11 cellular contexts compared by ENCODE assay signal in genomic region chr6:44342489-44342888, GRCh38. TPM values are rescaled to one million over a fixed set of nuclear protein-coding genes. Genes with fewer than 3 reads are reported as not detected.
DNase-seq lines count a peak whose midpoint lies in the region; ATAC-seq, FAIRE-seq and TF ChIP-seq lines count a peak whose summit lies in the region.
"Had no signal": no experiment of that assay in that cellular context is flagged by ENCODE, and none has a peak within 500 bp of the region (broad histone marks: within the 10 kb centered on the region; RNA-seq: fewer than 3 reads in every experiment).

TSS of gene SPATS1 (plus strand) at chr6:44342650. CDS start at chr6:44343096, 446 bp downstream.

- no peaks in the 10 kb centered on the region for H3K4me1 ChIP-seq in ascending aorta
- H3K4me1 ChIP-seq in keratinocyte (ENCODE audit: control insufficient read depth, extremely low read depth, insufficient read depth, low read length) = no peaks in the 10 kb centered on the region
- H3K4me1 ChIP-seq in testis = peaks cover 14% of the 10 kb centered on the region

- no peak within 1 kb of the TSS for H3K27ac ChIP-seq in ascending aorta
- H3K27ac ChIP-seq in keratinocyte (ENCODE audit: control insufficient read depth, insufficient read depth, low read length) = no peak within 1 kb of the TSS
- no peak within 1 kb of the TSS for H3K27ac ChIP-seq in testis

- dilution Hi-C loops in keratinocyte (cut with MboI; ENCODE audit: extremely low pct_ligation_motif_present, low sequenced_read_pairs) = no loop called here

- FAIRE-seq in keratinocyte (lab: Jason Lieb, UNC) = no peak
- FAIRE-seq in D721Med (lab: Jason Lieb, UNC) = no peak
- FAIRE-seq: endometrium had no signal

- H3K9ac ChIP-seq in keratinocyte (ENCODE audit: control insufficient read depth, extremely low read depth, insufficient read depth, low read length) = no peak within 1 kb of the TSS

- H3K36me3 ChIP-seq in ascending aorta (no peaks in the 10 kb centered on the region), keratinocyte (ENCODE audit: control insufficient read depth in 2 of 2, extremely low read depth in 1 of 2, insufficient read depth in 2 of 2, low read length in 2 of 2) (no peaks in the 10 kb centered on the region), testis (ENCODE audit: low read depth, missing control alignments) (no peaks in the 10 kb centered on the region)

- no peaks in the 10 kb centered on the region for H4K20me1 ChIP-seq in keratinocyte (ENCODE audit: control insufficient read depth, extremely low read depth, insufficient read depth, low read length)

- H3K79me2 ChIP-seq in keratinocyte (ENCODE audit: control insufficient read depth, insufficient read depth, low read length) = no peaks in the 10 kb centered on the region

- DNase-seq in NOMO-1 (lab: John Stamatoyannopoulos, UW; ENCODE audit: unreplicated experiment in 2 of 2) (peak; percentile 8 to 17), NOMO-1 treated with DMSO at 0.1 percent for 48 hours (lab: John Stamatoyannopoulos, UW; ENCODE audit: unreplicated experiment) (no peak), ascending aorta (ENCODE audit: low spot score in 2 of 2) (no peak), keratinocyte (ENCODE audit: low read depth, low spot score) (no peak), testis (peak; percentile 49), D721Med (ENCODE audit: insufficient read length, low spot score) (no peak), NCI-H226 (no peak)
- DNase-seq: activated CD8-positive, alpha-beta memory T cell treated with anti-CD3 and anti-CD28 coated beads, Interleukin-2, amount 50 U/mL, for 48 hours; SHP77 had no signal

- peak within 1 kb of the TSS; percentile 19 for H3K4me2 ChIP-seq in keratinocyte (ENCODE audit: control insufficient read depth, extremely low read depth, insufficient read depth, low read depth, low read length)

- intact Hi-C loops in ascending aorta (cut with DNase I) = no loop called here
- intact Hi-C loops in testis (cut with DNase I; ENCODE audit: low total_unique reads) = no loop called here

- no peak for TF ChIP-seq CTCF in ascending aorta (IDR thresholded peaks at IDR 0.05)
- TF ChIP-seq CTCF in keratinocyte (optimal IDR thresholded peaks at IDR 0.05 in 1 of 3, IDR thresholded peaks at IDR 0.05 in 1 of 3, conservative IDR thresholded peaks at IDR 0.05 in 1 of 3; ENCODE audit: extremely low read depth in 1 of 3, insufficient read depth in 2 of 3, low read length in 3 of 3) = no peak
- no peak for TF ChIP-seq CTCF in testis (IDR thresholded peaks at IDR 0.05)
- no peak for TF ChIP-seq CTCF in D721Med (IDR thresholded peaks at IDR 0.05; ENCODE audit: insufficient read depth, missing control alignments)

- no peak within 1 kb of the TSS for H2AFZ ChIP-seq in keratinocyte (ENCODE audit: control insufficient read depth, low read length)

- H3K27me3 ChIP-seq in ascending aorta (peaks cover 3% of the 10 kb centered on the region), keratinocyte (ENCODE audit: control insufficient read depth, extremely low read depth, insufficient read depth, low read length) (peaks cover 39% of the 10 kb centered on the region), testis (no peaks in the 10 kb centered on the region)

- H3K9me3 ChIP-seq in ascending aorta (no peaks in the 10 kb centered on the region), keratinocyte (ENCODE audit: control insufficient read depth, low read depth, low read length) (no peaks in the 10 kb centered on the region), testis (no peaks in the 10 kb centered on the region)

- H3K9me1 ChIP-seq in keratinocyte (ENCODE audit: control insufficient read depth, extremely low read depth, insufficient read depth, low read length) = no peaks in the 10 kb centered on the region

- H3K4me3 ChIP-seq in ascending aorta (peak within 1 kb of the TSS; percentile 35 to 40), keratinocyte (ENCODE audit: control insufficient read depth in 2 of 3, extremely low read depth in 1 of 3, insufficient read depth in 2 of 3, low read depth in 1 of 3, low read length in 3 of 3) (no peak within 1 kb of the TSS), testis (peak within 1 kb of the TSS; percentile 29 to 41)

- TF ChIP-seq POLR2A in testis (IDR thresholded peaks at IDR 0.05) = no peak

- 1% methylated on average over 10 to 30 of the region's 31 CpGs for WGBS in testis, 2 donors

- no peak for ATAC-seq in GM19452 (IDR thresholded peaks at IDR 0.05; ENCODE audit: unreplicated experiment)

RNA-seq across cellular contexts. Expression of gene SPATS1, which starts in this region (rescaled TPM):
- total RNA-seq in ascending aorta = not detected
- not detected in 3 replicates for polyA plus RNA-seq in keratinocyte
- not detected for polyA plus RNA-seq in keratinocyte (2011; ENCODE audit: low read depth)
- not detected in 2 replicates for polyA plus RNA-seq in keratinocyte (2011; cell fraction: cytosol; rRNA removed)
- not detected in 2 replicates for polyA plus RNA-seq in keratinocyte (2011; cell fraction: nucleus; rRNA removed)
- not detected in 2 replicates for polyA plus RNA-seq in keratinocyte (2012; ENCODE audit: low replicate concordance)
- polyA minus RNA-seq in keratinocyte = not detected in 3 replicates
- polyA minus RNA-seq in keratinocyte (2011; cell fraction: cytosol; rRNA and poly(A)+ RNA removed) = not detected
- polyA minus RNA-seq in keratinocyte (2011; cell fraction: nucleus; rRNA and poly(A)+ RNA removed) = not detected in 2 replicates
- total RNA-seq in testis = 10 to 100 TPM; 10.7 to 13.1 TPM
- 51.7 TPM for polyA plus RNA-seq in testis (ENCODE audit: insufficient read depth, low read depth, low replicate concordance)

Comparison
In these comparisons a context has a peak if more than half of its experiments do, and no peak if none do; other contexts are left out.
1. RNA of gene SPATS1 (total RNA-seq): 10.7 to 13.1 TPM in testis; not detected in ascending aorta (single experiment); every median in the first group is over 10 times any median in the second.
2. RNA of gene SPATS1 (polyA plus RNA-seq): 51.7 TPM in testis (single experiment); not detected in keratinocyte; every median in the first group is over 10 times any median in the second.
3. DNase-seq: peak in NOMO-1 (2 of 2) and testis (single experiment); none in NOMO-1 treated with DMSO at 0.1 percent for 48 hours (single experiment), ascending aorta (0 of 2), keratinocyte (single experiment), D721Med (single experiment) and NCI-H226 (single experiment).
4. H3K4me3 ChIP-seq: peak in ascending aorta (2 of 2) and testis (2 of 2); none in keratinocyte (0 of 3).